In genomic region chr17:32253117-32253611, GRCh38 we compare ENCODE assay signal across 8 cellular contexts. TPM values are rescaled to one million over a fixed set of nuclear protein-coding genes. Genes with fewer than 3 reads are reported as not detected.
DNase-seq lines count a peak whose midpoint lies in the region; ATAC-seq and TF ChIP-seq lines count a peak whose summit lies in the region.

No MANE protein-coding gene starts in this region.

- TF ChIP-seq CTCF in mucosa of descending colon (IDR thresholded peaks at IDR 0.05): peak; percentile 92

- ATAC-seq in HG03139 (IDR thresholded peaks at IDR 0.05; ENCODE audit: unreplicated experiment): peak; percentile 63
- ATAC-seq in activated CD8-positive, alpha-beta memory T cell treated with anti-CD3 and anti-CD28 coated beads, Interleukin-2, amount 10 ng/mL, durations not matched to agents 7 days and 5 days: peak; percentile 99
- peak; percentile 95 for ATAC-seq in mucosa of descending colon
- no peak for ATAC-seq in GM19455 (IDR thresholded peaks at IDR 0.05; ENCODE audit: unreplicated experiment)

- peaks cover 6% of the 10 kb centered on the region for H3K4me1 ChIP-seq in mucosa of descending colon (ENCODE audit: low read depth)

- H3K27ac Mint-ChIP-seq in activated CD8-positive, alpha-beta memory T cell treated with anti-CD3 and anti-CD28 coated beads, Interleukin-2, amount 10 ng/mL, durations not matched to agents 7 days and 5 days: no peak overlapping the region

- H3K36me3 ChIP-seq in mucosa of descending colon (ENCODE audit: low read depth): no peaks in the 10 kb centered on the region

- H3K4me1 Mint-ChIP-seq in activated CD8-positive, alpha-beta memory T cell treated with anti-CD3 and anti-CD28 coated beads, Interleukin-2, amount 10 ng/mL, durations not matched to agents 7 days and 5 days: no peaks in the 10 kb centered on the region

- no peaks in the 10 kb centered on the region for H3K36me3 Mint-ChIP-seq in activated CD8-positive, alpha-beta memory T cell treated with anti-CD3 and anti-CD28 coated beads, Interleukin-2, amount 10 ng/mL, durations not matched to agents 7 days and 5 days

- CTCF ChIA-PET in activated CD8-positive, alpha-beta memory T cell treated with anti-CD3 and anti-CD28 coated beads, Interleukin-2, amount 10 ng/mL, durations not matched to agents 7 days and 5 days (lab: Charles Lee): interaction anchor here (0.6 to 2.9 kb wide), 31 partner anchors 8 to 359 kb away, joined by 3 to 42 read pairs (median 4); partner anchors contain the start of genes CDK5R1, PSMD11, RHBDL3 and RHOT1

- no peak overlapping the region for H3K4me3 ChIP-seq in mucosa of descending colon

- H3K4me3 Mint-ChIP-seq in activated CD8-positive, alpha-beta memory T cell treated with anti-CD3 and anti-CD28 coated beads, Interleukin-2, amount 10 ng/mL, durations not matched to agents 7 days and 5 days: no peak overlapping the region

- H3K9me3 ChIP-seq in mucosa of descending colon: no peaks in the 10 kb centered on the region

- DNase-seq in COLO829 (ENCODE audit: low spot score): peak; percentile 82
- peak; percentile 37 for DNase-seq in NOMO-1 treated with dmso at 0.1 percent for 144 hours (lab: John Stamatoyannopoulos, UW; ENCODE audit: unreplicated experiment)
- DNase-seq in activated CD8-positive, alpha-beta memory T cell treated with anti-CD3 and anti-CD28 coated beads, Interleukin-2, amount 10 ng/mL, durations not matched to agents 7 days and 5 days: peak; percentile 86
- DNase-seq in epidermal melanocyte (ENCODE audit: insufficient read length, low spot score): peak; percentile 60
- peak in 2 of 3 donors; percentile 79 to 89 for DNase-seq in mucosa of descending colon
- peak; percentile 84 for DNase-seq in stimulated activated CD8-positive, alpha-beta memory T cell treated with anti-CD3 and anti-CD28 coated beads, Interleukin-4, amount 100 ng/mL, for 48 hours

- peaks cover 12% of the 10 kb centered on the region for H3K27me3 Mint-ChIP-seq in activated CD8-positive, alpha-beta memory T cell treated with anti-CD3 and anti-CD28 coated beads, Interleukin-2, amount 10 ng/mL, durations not matched to agents 7 days and 5 days

- intact Hi-C loops in mucosa of descending colon (cut with DNase I, micrococcal nuclease): loop anchor here in 1 of 2 donors (2.0 kb wide), 1 partner anchor 66 kb away; no protein-coding TSS in a partner anchor

- no peaks in the 10 kb centered on the region for H3K9me3 Mint-ChIP-seq in activated CD8-positive, alpha-beta memory T cell treated with anti-CD3 and anti-CD28 coated beads, Interleukin-2, amount 10 ng/mL, durations not matched to agents 7 days and 5 days (ENCODE audit: low read depth)

RNA-seq across cellular contexts. Expression of gene RHBDL3, which starts 12.5 kb away (rescaled TPM):
- under 1 TPM; 0.29 to 0.54 TPM for total RNA-seq in activated CD8-positive, alpha-beta memory T cell treated with anti-CD3 and anti-CD28 coated beads, Interleukin-2, amount 10 ng/mL, durations not matched to agents 7 days and 5 days
- 1 to 10 TPM in 2 of 3 donors, under 1 TPM in 1; 0.52 to 2.3 (median 1.3) TPM for total RNA-seq in mucosa of descending colon
